Comparison of ENCODE assay signal across 27 cellular contexts in genomic region chr1:198494658-198495103, GRCh38. TPM values are rescaled to one million over a fixed set of nuclear protein-coding genes. Genes with fewer than 3 reads are reported as not detected.
"Had no signal": no experiment of that assay in that cellular context is flagged by ENCODE, and none has a peak within 500 bp of the region (broad histone marks: within the 10 kb centered on the region; RNA-seq: fewer than 3 reads in every experiment).

No MANE protein-coding gene starts in this region.

- H3K27ac ChIP-seq: dorsolateral prefrontal cortex, heart left ventricle, pancreas, prostate gland, suprapubic skin, thyroid gland, upper lobe of left lung had no signal

- H3K9me3 Mint-ChIP-seq: central memory CD8-positive, alpha-beta T cell; neural crest cell had no signal

- ATAC-seq: mucosa of descending colon; naive thymus-derived CD8-positive, alpha-beta T cell; pancreas had no signal

- H3K27me3 ChIP-seq: dorsolateral prefrontal cortex, heart left ventricle, pancreas, suprapubic skin, thyroid gland, upper lobe of left lung had no signal

- H3K9me3 ChIP-seq: heart left ventricle, mucosa of descending colon, pancreas, prostate gland, suprapubic skin, thyroid gland, upper lobe of left lung had no signal

- H3K4me3 Mint-ChIP-seq: central memory CD8-positive, alpha-beta T cell; naive thymus-derived CD8-positive, alpha-beta T cell; neural crest cell had no signal

- H3K27me3 Mint-ChIP-seq: central memory CD8-positive, alpha-beta T cell; naive thymus-derived CD8-positive, alpha-beta T cell had no signal

- H3K4me3 ChIP-seq: dorsolateral prefrontal cortex, heart left ventricle, mucosa of descending colon, pancreas, prostate gland, suprapubic skin, thyroid gland, upper lobe of left lung had no signal

- H3K36me3 ChIP-seq: heart left ventricle, pancreas, prostate gland, suprapubic skin, thyroid gland, upper lobe of left lung had no signal

- FAIRE-seq: frontal cortex, pancreas had no signal

- DNase-seq: cortex of kidney; dorsolateral prefrontal cortex; effector CD8-positive, alpha-beta T cell; heart left ventricle; hippocampal formation; kidney glomerular epithelial cell; mucosa of descending colon; naive thymus-derived CD8-positive, alpha-beta T cell; occipital lobe; stimulated activated CD4-positive, alpha-beta T cell treated with anti-CD3 and anti-CD28 coated beads, Interleukin-2, amount 100 ng/mL, for 24 hours; stimulated activated CD4-positive, alpha-beta T cell treated with anti-CD3 and anti-CD28 coated beads, Interleukin-4, amount 100 ng/mL, for 4 hours; stimulated activated naive CD4-positive, alpha-beta T cell; thyroid gland had no signal

- H3K4me1 ChIP-seq: pancreas, prostate gland, suprapubic skin, thyroid gland, upper lobe of left lung had no signal

RNA-seq across cellular contexts. Expression of gene ATP6V1G3, which starts 45.8 kb away (rescaled TPM):
- total RNA-seq: dorsolateral prefrontal cortex; frontal cortex; glomerular endothelial cell; heart left ventricle; liver; lung microvascular endothelial cell; mucosa of descending colon; naive thymus-derived CD8-positive, alpha-beta T cell; neural crest cell; occipital lobe; pancreas; prostate gland; renal cortical epithelial cell; sciatic nerve; skeletal muscle tissue; suprapubic skin; thyroid gland; upper lobe of left lung had no signal
- polyA plus RNA-seq: esophagus; heart left ventricle; liver; naive thymus-derived CD8-positive, alpha-beta T cell; pancreas had no signal
